ENCODE assay signal across 1 cellular context in genomic region chr10:69102429-69102828, GRCh38.
TF ChIP-seq lines count a peak whose summit lies in the region.

No MANE protein-coding gene starts in this region.

TF ChIP-seq in endothelial cell of umbilical vein, 7 proteins besides CTCF, POLR2A, EP300 and RAD21:
- TF ChIP-seq EZH2 (IDR thresholded peaks at IDR 0.05; ENCODE audit: borderline replicate concordance, low read depth, low read length, severe bottlenecking) (no peak), POLR2AphosphoS5 (IDR thresholded peaks at IDR 0.05; ENCODE audit: insufficient read depth, low read depth, low read length) (no peak), MYC (IDR thresholded peaks at IDR 0.05; ENCODE audit: low read depth, low read length) (no peak), JUN (IDR thresholded peaks at IDR 0.05; ENCODE audit: borderline replicate concordance, insufficient read depth, insufficient read length, low read depth) (no peak), GATA2 (IDR thresholded peaks at IDR 0.05; ENCODE audit: insufficient read depth, insufficient read length, low read depth, low read length) (no peak), FOS (IDR thresholded peaks at IDR 0.05; ENCODE audit: borderline replicate concordance, insufficient read depth, low read length) (no peak), MAX (IDR thresholded peaks at IDR 0.05; ENCODE audit: insufficient read depth, insufficient read length) (no peak)
